In the genomic region with DNA sequence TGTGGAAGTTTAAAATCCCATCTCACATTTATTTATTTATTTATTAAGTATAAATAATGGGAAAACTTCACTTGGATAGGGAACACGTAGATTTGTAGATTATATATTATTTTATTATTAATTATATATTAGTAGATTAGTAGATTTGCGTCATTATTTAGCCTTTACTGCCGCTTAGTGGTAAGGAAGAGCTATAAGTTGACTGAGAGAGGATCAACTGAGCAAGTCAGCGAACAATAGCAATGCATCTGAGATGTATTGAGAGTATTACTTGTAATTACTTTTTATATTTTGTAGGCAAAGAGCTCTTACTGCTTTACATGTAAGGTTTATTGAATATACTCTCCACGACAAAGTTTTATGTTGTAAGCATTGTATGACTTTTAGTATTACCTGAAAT, we compare ENCODE assay signal across 8 cellular contexts.
DNase-seq lines count a peak whose midpoint lies in the region; ATAC-seq and TF ChIP-seq lines count a peak whose summit lies in the region.

No MANE protein-coding gene starts in this region.

- H3K36me3 Mint-ChIP-seq in HFFc6 (ENCODE audit: low read depth), result no peaks in the 10 kb centered on the region

- TF ChIP-seq CTCF in C4-2B (conservative IDR thresholded peaks at IDR 0.05) (peak; percentile 81), HFFc6 (IDR thresholded peaks at IDR 0.05) (peak; percentile 76), WERI-Rb-1 (IDR thresholded peaks at IDR 0.05; ENCODE audit: low read depth, low read length) (peak; percentile 49), left lung (IDR thresholded peaks at IDR 0.05) (peak; percentile 30 to 34)

- no peak overlapping the region for H3K4me3 Mint-ChIP-seq in HFFc6

- no peak overlapping the region for H3K4me3 ChIP-seq in WERI-Rb-1 (ENCODE audit: low read depth, low read length)
- H3K4me3 ChIP-seq in left lung, result no peak overlapping the region

- no peaks in the 10 kb centered on the region for H3K9me3 Mint-ChIP-seq in HFFc6

- no peaks in the 10 kb centered on the region for H3K4me1 Mint-ChIP-seq in HFFc6 (ENCODE audit: low read depth)

- peaks cover 13% of the 10 kb centered on the region for H3K27me3 Mint-ChIP-seq in HFFc6 (ENCODE audit: insufficient read depth)

- no peaks in the 10 kb centered on the region for H3K4me1 ChIP-seq in left lung

- intact Hi-C loops in left lung (cut with DNase I), result no loop called here
- intact Hi-C loops in left colon (cut with DNase I, micrococcal nuclease), result loop anchor here in 1 of 2 donors (10.0 kb wide), 1 partner anchor 1246 kb away; no protein-coding TSS in a partner anchor

- ATAC-seq in left lung (peak; percentile 46), GM21576 (IDR thresholded peaks at IDR 0.05; ENCODE audit: unreplicated experiment) (no peak), left colon (no peak)

- DNase-seq in HFFc6, result peak; percentile 35
- no peak for DNase-seq in WERI-Rb-1
- no peak for DNase-seq in left lung
- no peak for DNase-seq in substantia nigra (lab: John Stamatoyannopoulos, UW)
- DNase-seq in left colon, result no peak
- DNase-seq in hippocampal formation (lab: John Stamatoyannopoulos, UW), result no peak

- H3K9me3 ChIP-seq in WERI-Rb-1 (ENCODE audit: severe bottlenecking), result no peaks in the 10 kb centered on the region
- H3K9me3 ChIP-seq in left lung, result no peaks in the 10 kb centered on the region

- H3K27me3 ChIP-seq in WERI-Rb-1 (ENCODE audit: insufficient read depth, low read depth, severe bottlenecking), result no peaks in the 10 kb centered on the region
- no peaks in the 10 kb centered on the region for H3K27me3 ChIP-seq in left lung

- no peak overlapping the region for H3K27ac ChIP-seq in C4-2B
- H3K27ac ChIP-seq in WERI-Rb-1, result no peak overlapping the region
- no peak overlapping the region for H3K27ac ChIP-seq in left lung
- no peak overlapping the region for H3K27ac ChIP-seq in substantia nigra (ENCODE audit: low read depth, low read length, poor library complexity, severe bottlenecking)

- H3K27ac Mint-ChIP-seq in HFFc6, result no peak overlapping the region

- H3K36me3 ChIP-seq in WERI-Rb-1 (no peaks in the 10 kb centered on the region), left lung (no peaks in the 10 kb centered on the region)
